9 cellular contexts compared by ENCODE assay signal in the genomic region with DNA sequence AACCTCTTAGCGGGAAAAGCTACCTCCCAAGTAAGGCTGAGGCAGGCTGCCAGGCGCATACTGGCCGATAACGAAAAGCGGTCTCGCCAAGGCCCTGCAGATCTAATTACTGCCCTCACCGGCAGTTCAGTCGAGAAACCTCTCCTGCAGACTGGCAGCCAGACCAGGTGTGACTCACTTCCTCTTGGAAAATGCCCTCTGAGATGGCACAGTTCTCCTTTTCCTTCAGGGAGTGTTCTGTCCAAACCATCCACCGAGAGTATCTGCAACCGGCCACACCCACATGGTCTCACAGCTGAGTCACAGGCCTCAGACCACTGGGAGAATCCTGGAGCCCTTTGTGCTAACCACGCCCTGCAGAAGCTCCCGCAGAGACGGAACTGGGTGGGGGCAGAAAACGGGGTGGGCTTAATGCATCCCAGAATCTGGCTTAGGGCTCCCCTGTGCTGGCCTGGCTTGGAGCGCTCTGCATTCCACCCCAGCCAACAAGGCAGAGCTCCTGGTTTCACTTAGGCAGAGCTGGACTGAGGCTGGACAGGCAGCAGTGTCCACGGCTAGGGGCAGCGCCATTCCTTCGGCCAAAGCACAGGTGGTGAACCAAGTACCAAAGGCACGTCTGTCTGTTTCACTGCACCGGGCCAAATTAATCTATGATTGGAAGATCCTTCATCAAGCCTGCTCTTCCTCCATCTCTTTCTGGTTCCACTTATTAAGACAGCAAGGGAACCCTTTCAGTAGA. TPM values are rescaled to one million over a fixed set of nuclear protein-coding genes. Genes with fewer than 3 reads are reported as not detected.
DNase-seq lines count a peak whose midpoint lies in the region; FAIRE-seq and TF ChIP-seq lines count a peak whose summit lies in the region.
"Had no signal": no experiment of that assay in that cellular context is flagged by ENCODE, and none has a peak within 500 bp of the region (broad histone marks: within the 10 kb centered on the region; RNA-seq: fewer than 3 reads in every experiment).

No MANE protein-coding gene starts in this region.

- DNase-seq in H54 (ENCODE audit: insufficient read length, low spot score) (no peak), RPMI7951 (ENCODE audit: low read depth) (peak; percentile 99), MCF 10A (ENCODE audit: unreplicated experiment) (peak; percentile 100), iPS-NIHi7 (ENCODE audit: extremely low spot score) (peak; percentile 62), small intestine (peak; percentile 98), posterior cingulate gyrus (no peak)
- DNase-seq in activated CD8-positive, alpha-beta memory T cell treated with anti-CD3 and anti-CD28 coated beads, Interleukin-2, amount 50 U/mL, for 4 hours, result no peak

- CTCF ChIA-PET in MCF 10A (lab: Yijun Ruan, JAX), result interaction anchor here (0.9 to 23.4 kb wide), 10 partner anchors 9 to 60 kb away, joined by 3 to 543 read pairs (median 6); no protein-coding TSS in a partner anchor

- peaks cover 5 to 40% of the 10 kb centered on the region in 2 donors for H3K4me1 ChIP-seq in small intestine (ENCODE audit: control insufficient read depth in 2 of 2, insufficient read depth in 1 of 2, low read depth in 1 of 2, low read length in 1 of 2)

- intact Hi-C loops in MCF 10A (cut with micrococcal nuclease), result loop anchor here (1.0 to 5.0 kb wide), 2 partner anchors 47 to 55 kb away; no protein-coding TSS in a partner anchor
- intact Hi-C loops in posterior cingulate gyrus (cut with DNase I), result no loop called here

- no peaks in the 10 kb centered on the region for H3K9me3 Mint-ChIP-seq in MCF 10A (ENCODE audit: unreplicated experiment)

- BruUV-seq in MCF 10A (replicated peaks; lab: Mats Ljungman, UMichigan), result no TSS peak

- no peaks in the 10 kb centered on the region for H3K9me3 ChIP-seq in small intestine (ENCODE audit: control insufficient read depth, low read depth)

- peaks cover 0 to 2% of the 10 kb centered on the region in 2 donors for H3K36me3 ChIP-seq in small intestine (ENCODE audit: control insufficient read depth in 2 of 2, insufficient read depth in 2 of 2, low read length in 2 of 2)

- no peak for TF ChIP-seq CTCF in 22Rv1 (IDR thresholded peaks at IDR 0.05)
- TF ChIP-seq CTCF in MCF 10A (IDR thresholded peaks at IDR 0.05; ENCODE audit: unreplicated experiment), result no peak

- H3K27ac ChIP-seq in 22Rv1 (peak overlapping the region; percentile 87), small intestine (ENCODE audit: low read depth in 1 of 2, low read length in 1 of 2) (peak overlapping the region; percentile 98)

- H3K4me3 Mint-ChIP-seq in MCF 10A (ENCODE audit: unreplicated experiment), result peak overlapping the region; percentile 89

- no peaks in the 10 kb centered on the region for H3K27me3 ChIP-seq in small intestine (ENCODE audit: control insufficient read depth in 2 of 2, insufficient read depth in 2 of 2, low read length in 2 of 2)

- H3K36me3 Mint-ChIP-seq in MCF 10A (ENCODE audit: insufficient read depth, unreplicated experiment), result peaks cover 33% of the 10 kb centered on the region

- peaks cover 56% of the 10 kb centered on the region for H3K4me1 Mint-ChIP-seq in MCF 10A (ENCODE audit: insufficient read depth, unreplicated experiment)

- WGBS in small intestine, 3 donors, result 8 to 21% (median 11%) methylated on average over 20 of the region's 20 CpGs

- TF ChIP-seq POLR2A in H54 (IDR thresholded peaks at IDR 0.05; ENCODE audit: low read depth, low read length), result peak; percentile 82

- POLR2A ChIA-PET in MCF 10A (lab: Yijun Ruan, JAX), result interaction anchor here (0.5 to 21.0 kb wide), 30 partner anchors 8 to 1758 kb away, joined by 3 to 1089 read pairs (median 4); a partner anchor contains a TSS

- H3K4me3 ChIP-seq in small intestine (ENCODE audit: low read depth in 1 of 2, low read length in 2 of 2), result peak overlapping the region; percentile 87 to 99

- no peaks in the 10 kb centered on the region for H3K27me3 Mint-ChIP-seq in MCF 10A (ENCODE audit: insufficient read depth, unreplicated experiment)

- peak overlapping the region; percentile 96 for H3K27ac Mint-ChIP-seq in MCF 10A (ENCODE audit: low read depth, unreplicated experiment)

- FAIRE-seq in H54 (lab: Jason Lieb, UNC) (peak; percentile 77), small intestine (lab: Jason Lieb, UNC) (no peak)
- FAIRE-seq: GM18507 had no signal

RNA-seq across cellular contexts. Expression of a gene that starts 1.1 kb away (rescaled TPM):
- 165 and 220 TPM in 2 replicates for total RNA-seq in RPMI7951 (2014; rRNA removed; shearing (Covaris generic))
- 1,693 and 1,694 TPM in 2 replicates for total RNA-seq in MCF 10A (2022)
- polyA plus RNA-seq in small intestine, result 1,000 to 10,000 TPM in 2 of 3 donors, 100 to 1,000 TPM in 1; 547 to 1,355 (median 1,268) TPM

RNA-seq across cellular contexts. Expression of a gene that starts 44.3 kb away (rescaled TPM):
- 1,017 and 1,277 TPM in 2 replicates for total RNA-seq in RPMI7951 (2014; rRNA removed; shearing (Covaris generic))
- 1,562 and 1,998 TPM in 2 replicates for total RNA-seq in MCF 10A (2022)
- polyA plus RNA-seq in small intestine, result 100 to 1,000 TPM; 237 to 551 (median 426) TPM

Comparison
In these comparisons a context has a peak if more than half of its experiments do, and no peak if none do; other contexts are left out.
1. DNase-seq: peak in RPMI7951 (single experiment), MCF 10A (single experiment), iPS-NIHi7 (single experiment) and small intestine (single experiment); none in H54 (single experiment), posterior cingulate gyrus (0 of 10) and activated CD8-positive, alpha-beta memory T cell treated with anti-CD3 and anti-CD28 coated beads, Interleukin-2, amount 50 U/mL, for 4 hours (single experiment).